Comparison of ENCODE assay signal across 10 cellular contexts in genomic region chr12:127355061-127355820, GRCh38.
DNase-seq lines count a peak whose midpoint lies in the region; ATAC-seq and TF ChIP-seq lines count a peak whose summit lies in the region.
"Had no signal": no experiment of that assay in that cellular context is flagged by ENCODE, and none has a peak within 500 bp of the region (broad histone marks: within the 10 kb centered on the region; RNA-seq: fewer than 3 reads in every experiment).

No MANE protein-coding gene starts in this region.

- dilution Hi-C loops in IMR-90 (cut with HindIII; ENCODE audit: low sequenced_read_pairs, unreplicated experiment) = no loop called here
- dilution Hi-C loops in mammary epithelial cell (cut with HindIII; ENCODE audit: low sequenced_read_pairs) = no loop called here

- CTCF ChIA-PET in IMR-90 (lab: Yijun Ruan, JAX) = interaction anchor here (0.6 to 0.9 kb wide), 3 partner anchors 31 to 357 kb away, joined by 3 read pairs; no protein-coding TSS in a partner anchor
- CTCF ChIA-PET in mammary epithelial cell (lab: Charles Lee; ENCODE audit: low non-redundant PET) = interaction anchor here (0.6 to 1.0 kb wide), 8 partner anchors 8 to 430 kb away, joined by 3 to 7 read pairs (median 4); no protein-coding TSS in a partner anchor

- peak; percentile 52 for DNase-seq in ELR (ENCODE audit: low read depth)
- DNase-seq in IMR-90 = no peak
- peak; percentile 17 for DNase-seq in mammary epithelial cell
- DNase-seq in mesendoderm = peak; percentile 58
- no peak for DNase-seq in retina
- no peak for DNase-seq in NCI-H1694 treated with DMSO at 0.1 percent for 48 hours (lab: John Stamatoyannopoulos, UW)
- DNase-seq: NCI-H187, psoas muscle had no signal

- H3K9me1 ChIP-seq in IMR-90 (ENCODE audit: insufficient read depth, low read length) = no peaks in the 10 kb centered on the region

- H3K9ac ChIP-seq in IMR-90 (ENCODE audit: low read depth, low read length) = no peak overlapping the region
- H3K9ac ChIP-seq in mammary epithelial cell (ENCODE audit: insufficient read depth, low read length) = no peak overlapping the region
- H3K9ac ChIP-seq in mesendoderm (ENCODE audit: low read length) = no peak overlapping the region

- no peak overlapping the region for H2BK120ac ChIP-seq in IMR-90 (ENCODE audit: low read depth, low read length)
- no peak overlapping the region for H2BK120ac ChIP-seq in mesendoderm (ENCODE audit: low read depth, low read length)

- no peaks in the 10 kb centered on the region for H4K20me1 ChIP-seq in IMR-90 (ENCODE audit: insufficient read depth, low read length)
- no peaks in the 10 kb centered on the region for H4K20me1 ChIP-seq in mammary epithelial cell (ENCODE audit: insufficient read depth, low read length)

- H3K18ac ChIP-seq in IMR-90 (ENCODE audit: low read depth, low read length) (no peak overlapping the region), mesendoderm (ENCODE audit: low read length) (no peak overlapping the region)

- H2BK5ac ChIP-seq in IMR-90 (ENCODE audit: low read depth, low read length, poor library complexity, severe bottlenecking) (no peak overlapping the region), mesendoderm (ENCODE audit: low read length) (no peak overlapping the region)

- H2BK20ac ChIP-seq in IMR-90 (ENCODE audit: low read depth, low read length) = no peak overlapping the region

- no peak overlapping the region for H3K4me3 ChIP-seq in IMR-90 (ENCODE audit: insufficient read depth, low read depth, low read length)
- no peak overlapping the region for H3K4me3 ChIP-seq in mammary epithelial cell (replicated peaks in 1 of 3; ENCODE audit: insufficient read depth in 1 of 3, low read depth in 2 of 3, low read length in 3 of 3)
- no peak overlapping the region for H3K4me3 ChIP-seq in mesendoderm (ENCODE audit: low read length)
- H3K4me3 ChIP-seq: psoas muscle had no signal

- H3K27me3 ChIP-seq in IMR-90 (ENCODE audit: control insufficient read depth, insufficient read depth, low read length) (no peaks in the 10 kb centered on the region), mammary epithelial cell (ENCODE audit: insufficient read depth, low read length) (no peaks in the 10 kb centered on the region), mesendoderm (ENCODE audit: insufficient read depth, low read length, poor library complexity) (no peaks in the 10 kb centered on the region)

- H2AFZ ChIP-seq in IMR-90 (replicated peaks; ENCODE audit: low read length, poor library complexity) (no peak overlapping the region), mammary epithelial cell (ENCODE audit: low read depth, low read length) (peak overlapping the region; percentile 62)

- H4K5ac ChIP-seq in IMR-90 (ENCODE audit: low read depth, low read length) = no peak overlapping the region
- no peak overlapping the region for H4K5ac ChIP-seq in mesendoderm (ENCODE audit: low read length)

- TF ChIP-seq CTCF in IMR-90 (conservative IDR thresholded peaks at IDR 0.05; ENCODE audit: low read depth, low read length) (no peak), mammary epithelial cell (conservative IDR thresholded peaks at IDR 0.05 in 1 of 2, IDR thresholded peaks at IDR 0.05 in 1 of 2; ENCODE audit: extremely low read depth in 1 of 2, insufficient read depth in 1 of 2, low read depth in 1 of 2, low read length in 2 of 2) (peak; percentile 87 to 95)

- ATAC-seq in IMR-90 (ENCODE audit: low read depth) (no peak), GM21529 (IDR thresholded peaks at IDR 0.05; ENCODE audit: unreplicated experiment) (no peak), HG02610 (IDR thresholded peaks at IDR 0.05; ENCODE audit: unreplicated experiment) (no peak)
- ATAC-seq: psoas muscle had no signal

- H3K23ac ChIP-seq in IMR-90 (ENCODE audit: low read depth, low read length) (no peak overlapping the region), mesendoderm (ENCODE audit: low read length) (no peak overlapping the region)

- no peak overlapping the region for H3K4me2 ChIP-seq in IMR-90 (ENCODE audit: low read depth, low read length)
- H3K4me2 ChIP-seq in mammary epithelial cell (ENCODE audit: insufficient read depth, low read depth, low read length) = no peak overlapping the region
- H3K4me2 ChIP-seq in mesendoderm (ENCODE audit: low read length) = no peak overlapping the region

- H4K91ac ChIP-seq in IMR-90 (ENCODE audit: insufficient read depth, low read depth, low read length) = no peak overlapping the region

- no peak for TF ChIP-seq POLR2A in IMR-90 (IDR thresholded peaks at IDR 0.05; ENCODE audit: low read depth, low read length)

- no peak overlapping the region for H2AK9ac ChIP-seq in IMR-90 (replicated peaks; ENCODE audit: low read depth, low read length, poor library complexity)

- no TSS peak for BruUV-seq in IMR-90 (replicated peaks; lab: Mats Ljungman, UMichigan)
- TSS peak; percentile 25 for BruUV-seq in mammary epithelial cell (replicated peaks; lab: Mats Ljungman, UMichigan)

- no peak overlapping the region for H3K14ac ChIP-seq in IMR-90 (replicated peaks; ENCODE audit: low read depth, low read length)

- H3K36me3 ChIP-seq in IMR-90 (ENCODE audit: control insufficient read depth, insufficient read depth, low read length) = no peaks in the 10 kb centered on the region
- H3K36me3 ChIP-seq in mammary epithelial cell (ENCODE audit: insufficient read depth, low read length) = no peaks in the 10 kb centered on the region
- no peaks in the 10 kb centered on the region for H3K36me3 ChIP-seq in mesendoderm (ENCODE audit: control insufficient read depth, insufficient read depth, low read length)

- H3K9me3 ChIP-seq in IMR-90 (ENCODE audit: control insufficient read depth, insufficient read depth, low read length) (peaks cover 6% of the 10 kb centered on the region; the same call in 1 of the 2 replicates), mammary epithelial cell (replicated peaks; ENCODE audit: insufficient read depth, low read length) (no peaks in the 10 kb centered on the region)
- H3K9me3 ChIP-seq: psoas muscle had no signal

- intact Hi-C loops in IMR-90 (cut with micrococcal nuclease) (no loop called here), mammary epithelial cell (cut with micrococcal nuclease) (loop anchor here (1.0 to 2.0 kb wide), 6 partner anchors 62 to 428 kb away; no protein-coding TSS in a partner anchor)

- H3K79me1 ChIP-seq in IMR-90 (ENCODE audit: low read depth in 1 of 2, low read length in 2 of 2) (no peaks in the 10 kb centered on the region), mesendoderm (ENCODE audit: low read length) (no peaks in the 10 kb centered on the region)

- no peak overlapping the region for H3K27ac ChIP-seq in IMR-90 (ENCODE audit: insufficient read depth, low read length)
- no peak overlapping the region for H3K27ac ChIP-seq in mammary epithelial cell (ENCODE audit: insufficient read depth, low read depth, low read length)
- no peak overlapping the region for H3K27ac ChIP-seq in mesendoderm (ENCODE audit: low read depth, low read length)
- H3K27ac ChIP-seq: psoas muscle had no signal

- H3K79me2 ChIP-seq in mammary epithelial cell (ENCODE audit: insufficient read depth, low read length) (no peaks in the 10 kb centered on the region), mesendoderm (ENCODE audit: control insufficient read depth, insufficient read depth, low read length) (no peaks in the 10 kb centered on the region)

- no peaks in the 10 kb centered on the region for H3K4me1 ChIP-seq in IMR-90 (ENCODE audit: control insufficient read depth, insufficient read depth, low read length)
- no peaks in the 10 kb centered on the region for H3K4me1 ChIP-seq in mammary epithelial cell (ENCODE audit: insufficient read depth, low read length)
- no peaks in the 10 kb centered on the region for H3K4me1 ChIP-seq in mesendoderm (ENCODE audit: control insufficient read depth, low read depth, low read length)
- H3K4me1 ChIP-seq: psoas muscle had no signal

- no peak overlapping the region for H2BK15ac ChIP-seq in IMR-90 (ENCODE audit: low read depth, low read length)
- H2BK15ac ChIP-seq in mesendoderm (replicated peaks; ENCODE audit: low read depth) = no peak overlapping the region

- peak; percentile 45; the same call in 1 of the 2 replicates for TF ChIP-seq RAD21 in IMR-90 (IDR thresholded peaks at IDR 0.05; ENCODE audit: low read length)

- in situ Hi-C loops in IMR-90 (cut with MboI; ENCODE audit: low sequenced_read_pairs) = no loop called here
- in situ Hi-C loops in mammary epithelial cell (cut with MboI; ENCODE audit: low sequenced_read_pairs in 2 of 2) = loop anchor here in 1 of 2 donors (5.0 kb wide), 1 partner anchor 63 kb away; no protein-coding TSS in a partner anchor

- WGBS in IMR-90 (ENCODE audit: extremely low coverage in 2 of 2, insufficient read length in 1 of 2), 2 experiments = 77% methylated on average over 3 of the region's 10 CpGs; no CpG with 5 or more reads in 1 of the 2 experiments
- 74% methylated on average over 9 of the region's 10 CpGs for WGBS in mammary epithelial cell (ENCODE audit: low coverage, missing lambda C conversion rate)
- WGBS in mesendoderm (ENCODE audit: extremely low coverage, insufficient coverage, low lambda C conversion rate) = no CpG with 5 or more reads among the region's 10 CpGs

- H2AK5ac ChIP-seq in IMR-90 (ENCODE audit: low read depth, low read length) (no peak overlapping the region), mesendoderm (ENCODE audit: low read length) (no peak overlapping the region)

- H3K56ac ChIP-seq in IMR-90 (ENCODE audit: extremely low read depth, insufficient read depth, low read length) = no peak overlapping the region
- no peak overlapping the region for H3K56ac ChIP-seq in mesendoderm (ENCODE audit: low read length)

- H4K8ac ChIP-seq in IMR-90 (ENCODE audit: low read depth in 2 of 2, low read length in 2 of 2) (no peak overlapping the region), mesendoderm (ENCODE audit: low read depth, low read length) (no peak overlapping the region)

- POLR2A ChIA-PET in IMR-90 (lab: Charles Lee; ENCODE audit: unreplicated experiment) = no interaction called here

- H3K4ac ChIP-seq in IMR-90 (ENCODE audit: low read depth, low read length) = no peak overlapping the region
- no peak overlapping the region for H3K4ac ChIP-seq in mesendoderm (ENCODE audit: low read depth, low read length)

TF ChIP-seq in IMR-90, 13 proteins besides CTCF, POLR2A, EP300 and RAD21:
- TF ChIP-seq FOS (IDR thresholded peaks at IDR 0.05; ENCODE audit: low read depth, low read length) = no peak
- no peak for TF ChIP-seq NFE2L2 (IDR thresholded peaks at IDR 0.05; ENCODE audit: low read depth, low read length)
- no peak for TF ChIP-seq BHLHE40 (IDR thresholded peaks at IDR 0.05; ENCODE audit: low read depth, low read length)
- peak; percentile 26; the same call in 1 of the 2 replicates for TF ChIP-seq SMC3 (IDR thresholded peaks at IDR 0.05; ENCODE audit: low read depth, low read length)
- no peak for TF ChIP-seq MAFK (IDR thresholded peaks at IDR 0.05; ENCODE audit: low read depth, low read length)
- TF ChIP-seq CHD1 (IDR thresholded peaks at IDR 0.05; ENCODE audit: low read depth, low read length) = no peak
- TF ChIP-seq RCOR1 (IDR thresholded peaks at IDR 0.05; ENCODE audit: insufficient replicate concordance, low read length) = no peak
- 0 out of 2 replicates have a peak, but pooled peaks have one; percentile 30 for TF ChIP-seq CEBPB (IDR thresholded peaks at IDR 0.05; ENCODE audit: low read depth, low read length)
- TF ChIP-seq MXI1 (IDR thresholded peaks at IDR 0.05; ENCODE audit: borderline replicate concordance, low read depth, low read length) = no peak
TF ChIP-seq in IMR-90: peak in this region for 2.

Comparison
In these comparisons a context has a peak if more than half of its experiments do, and no peak if none do; other contexts are left out.
1. DNase-seq: peak in ELR (single experiment), mammary epithelial cell (single experiment) and mesendoderm (single experiment); none in IMR-90 (single experiment), retina (single experiment) and NCI-H1694 treated with DMSO at 0.1 percent for 48 hours (single experiment).